ENCODE assay signal across 8 cellular contexts in genomic region chr10:32210306-32211045, GRCh38.
DNase-seq lines count a peak whose midpoint lies in the region; ATAC-seq, FAIRE-seq and TF ChIP-seq lines count a peak whose summit lies in the region.

No MANE protein-coding gene starts in this region.

- TF ChIP-seq CTCF in H9 (conservative IDR thresholded peaks at IDR 0.05) (peak; percentile 50), RWPE1 (conservative IDR thresholded peaks at IDR 0.05; ENCODE audit: low read depth) (peak; percentile 62), fibroblast of villous mesenchyme (IDR thresholded peaks at IDR 0.05; ENCODE audit: insufficient read depth, low read depth, low read length) (peak; percentile 65)

- no peak for ATAC-seq in GM18519 (IDR thresholded peaks at IDR 0.05; ENCODE audit: low FRiP score, unreplicated experiment)

- H3K9me3 ChIP-seq in H9 (ENCODE audit: control insufficient read depth, low read depth, low read length), result no peaks in the 10 kb centered on the region

- no peak overlapping the region for H2BK120ac ChIP-seq in H9 (ENCODE audit: low read depth, low read length, poor library complexity, severe bottlenecking)

- H2BK15ac ChIP-seq in H9 (ENCODE audit: low read depth, low read length), result no peak overlapping the region

- no peak for FAIRE-seq in GM12891 (lab: Jason Lieb, UNC)

- H3K23me2 ChIP-seq in H9 (ENCODE audit: insufficient read length, low read depth, low read length, poor library complexity, severe bottlenecking), result no peaks in the 10 kb centered on the region

- H4K91ac ChIP-seq in H9 (ENCODE audit: insufficient read length, low read depth, low read length), result no peak overlapping the region

- CTCF ChIA-PET in RWPE1 (lab: Yijun Ruan, JAX), result interaction anchor here (0.6 to 1.3 kb wide), 10 partner anchors 11 to 927 kb away, joined by 3 to 6 read pairs (median 3); no protein-coding TSS in a partner anchor

- H2AFZ ChIP-seq in H9 (ENCODE audit: low read length), result no peak overlapping the region

- no peak overlapping the region for H3K14ac ChIP-seq in H9 (ENCODE audit: insufficient read depth, low read length)

- H2AK5ac ChIP-seq in H9 (ENCODE audit: insufficient read length, low read length), result no peak overlapping the region

- H4K5ac ChIP-seq in H9 (ENCODE audit: insufficient read length, low read depth, low read length), result no peak overlapping the region

- H3K4ac ChIP-seq in H9 (ENCODE audit: low read depth, low read length), result no peak overlapping the region

- no peaks in the 10 kb centered on the region for H4K20me1 ChIP-seq in H9 (ENCODE audit: control insufficient read depth, insufficient read depth, insufficient read length)

- H3K27ac Mint-ChIP-seq in H9, result no peak overlapping the region

- no peaks in the 10 kb centered on the region for H3K9me3 Mint-ChIP-seq in H9

- H3K4me1 ChIP-seq in H9 (ENCODE audit: insufficient read depth, low read length), result no peaks in the 10 kb centered on the region

- no peaks in the 10 kb centered on the region for H3K27me3 ChIP-seq in H9 (ENCODE audit: insufficient read depth, low read length)

- no peak overlapping the region for H3K56ac ChIP-seq in H9 (ENCODE audit: insufficient read length, low read depth, low read length)

- no peak overlapping the region for H2BK5ac ChIP-seq in H9 (ENCODE audit: insufficient read length, low read length)

- peaks cover 1% of the 10 kb centered on the region; the same call in 1 of the 2 replicates for H3K27me3 Mint-ChIP-seq in H9 (ENCODE audit: low read depth)

- H3K9ac ChIP-seq in H9 (ENCODE audit: extremely low read depth, insufficient read length, low read length), result no peak overlapping the region

- no peak overlapping the region for H2BK20ac ChIP-seq in H9 (ENCODE audit: low read depth, low read length, poor library complexity, severe bottlenecking)

- no peaks in the 10 kb centered on the region for H3K36me3 Mint-ChIP-seq in H9 (ENCODE audit: insufficient read depth in 1 of 3, low read depth in 3 of 3)

- POLR2A ChIA-PET in RWPE1 (lab: Yijun Ruan, JAX; ENCODE audit: low non-redundant PET), result no interaction called here

- H3T11ph ChIP-seq in H9 (ENCODE audit: low read length), result no peak overlapping the region

- no peak overlapping the region for H3K4me3 Mint-ChIP-seq in H9

- H3K4me2 ChIP-seq in H9 (ENCODE audit: insufficient read depth, insufficient read length, low read length), result no peak overlapping the region

- H3K27ac ChIP-seq in H9 (ENCODE audit: insufficient read length, low read depth, low read length), result no peak overlapping the region
- no peak overlapping the region for H3K27ac ChIP-seq in RWPE1

- H3K4me3 ChIP-seq in fibroblast of villous mesenchyme (ENCODE audit: low read depth, low read length) (no peak overlapping the region), skeletal muscle cell (ENCODE audit: low read depth, low read length) (no peak overlapping the region)

- DNase-seq in COLO668 (lab: John Stamatoyannopoulos, UW; ENCODE audit: unreplicated experiment) (peak; percentile 3), H9 (peak; percentile 43), RWPE1 (ENCODE audit: low spot score) (peak; percentile 69), fibroblast of villous mesenchyme (ENCODE audit: low read depth) (peak; percentile 70), skeletal muscle cell (ENCODE audit: low read depth) (peak; percentile 15), GM12891 (ENCODE audit: insufficient read length, low spot score) (no peak)
- DNase-seq in activated naive CD4-positive, alpha-beta T cell treated with Interleukin-2 at 50 U/mL for 16 hours, result no peak

- TF ChIP-seq POLR2A in GM12891 (IDR thresholded peaks at IDR 0.05; ENCODE audit: low read depth, low read length), result no peak

- no peaks in the 10 kb centered on the region for H3K79me1 ChIP-seq in H9 (ENCODE audit: insufficient read depth, low read depth, low read length, poor library complexity, severe bottlenecking)

- no peaks in the 10 kb centered on the region for H3K79me2 ChIP-seq in H9 (ENCODE audit: insufficient read depth, low read length)

- H3K23ac ChIP-seq in H9 (ENCODE audit: insufficient read length, low read depth, low read length), result no peak overlapping the region

- WGBS in H9 (ENCODE audit: extremely low coverage, insufficient read length, low lambda C conversion rate), result no CpG with 5 or more reads among the region's 18 CpGs

- no peak overlapping the region for H4K8ac ChIP-seq in H9 (replicated peaks; ENCODE audit: insufficient read length, low read depth, low read length)

- no peaks in the 10 kb centered on the region for H3K4me1 Mint-ChIP-seq in H9

- no peak overlapping the region for H3K18ac ChIP-seq in H9 (ENCODE audit: insufficient read length, low read depth, low read length)

- H2BK12ac ChIP-seq in H9 (ENCODE audit: insufficient read length, low read depth, low read length), result no peak overlapping the region

TF ChIP-seq in GM12891, 5 proteins besides CTCF, POLR2A, EP300 and RAD21:
- TF ChIP-seq POLR2AphosphoS5 (IDR thresholded peaks at IDR 0.05; ENCODE audit: low read depth, low read length), result no peak
- no peak for TF ChIP-seq SPI1 (IDR thresholded peaks at IDR 0.05; ENCODE audit: low read depth, low read length)
- no peak for TF ChIP-seq PAX5 (IDR thresholded peaks at IDR 0.05; ENCODE audit: insufficient read depth, low read length, severe bottlenecking)
- no peak for TF ChIP-seq TAF1 (IDR thresholded peaks at IDR 0.05; ENCODE audit: low read depth, low read length)
- no peak for TF ChIP-seq POU2F2 (IDR thresholded peaks at IDR 0.05; ENCODE audit: low read depth, low read length)

Comparison
In these comparisons a context has a peak if more than half of its experiments do, and no peak if none do; other contexts are left out.
1. DNase-seq: peak in COLO668 (single experiment), H9 (single experiment), RWPE1 (single experiment), fibroblast of villous mesenchyme (single experiment) and skeletal muscle cell (single experiment); none in GM12891 (single experiment) and activated naive CD4-positive, alpha-beta T cell treated with Interleukin-2 at 50 U/mL for 16 hours (single experiment).
2. Peak in every context shown above with its lines, with median percentiles within 50 percentile points of each other: CTCF ChIP-seq.